Comparison of ENCODE assay signal across 8 cellular contexts in genomic region chr10:89332092-89332633, GRCh38. TPM values are rescaled to one million over a fixed set of nuclear protein-coding genes. Genes with fewer than 3 reads are reported as not detected.
DNase-seq lines count a peak whose midpoint lies in the region; ATAC-seq and TF ChIP-seq lines count a peak whose summit lies in the region.

No MANE protein-coding gene starts in this region.

- H3K4me3 ChIP-seq in OCI-LY3 (ENCODE audit: low read length) (peak overlapping the region; percentile 66), lower lobe of right lung (peak overlapping the region; percentile 55), testis (peak overlapping the region; percentile 0 to 41)

- H3K79me2 ChIP-seq in OCI-LY3 (ENCODE audit: low read length) = no peaks in the 10 kb centered on the region

- no peak for TF ChIP-seq POLR2A in testis (IDR thresholded peaks at IDR 0.05)

- H4K20me1 ChIP-seq in OCI-LY3 (ENCODE audit: insufficient read depth, low read length) = no peaks in the 10 kb centered on the region

- H3K27ac ChIP-seq in OCI-LY3 (ENCODE audit: low read length) = peak overlapping the region; percentile 89
- H3K27ac ChIP-seq in lower lobe of right lung = peak overlapping the region; percentile 85
- peak overlapping the region; percentile 32 to 42 for H3K27ac ChIP-seq in testis

- H3K9ac ChIP-seq in OCI-LY3 (ENCODE audit: low read length) = peak overlapping the region; percentile 48; the same call in 1 of the 2 replicates

- 40 to 56% methylated on average over 6 of the region's 6 CpGs for WGBS in testis, 2 donors

- ATAC-seq in HG02852 (IDR thresholded peaks at IDR 0.05; ENCODE audit: unreplicated experiment) (peak; percentile 44), lower lobe of right lung (peak; percentile 78 to 88)

- no peaks in the 10 kb centered on the region for H3K27me3 ChIP-seq in OCI-LY3 (ENCODE audit: low read depth, low read length)
- H3K27me3 ChIP-seq in lower lobe of right lung (ENCODE audit: low read depth) = no peaks in the 10 kb centered on the region
- no peaks in the 10 kb centered on the region for H3K27me3 ChIP-seq in testis

- no peak overlapping the region for H2AFZ ChIP-seq in OCI-LY3 (ENCODE audit: low read depth, low read length)

- intact Hi-C loops in lower lobe of right lung (cut with DNase I) = no loop called here
- intact Hi-C loops in testis (cut with DNase I; ENCODE audit: low total_unique reads) = no loop called here

- TF ChIP-seq CTCF in OCI-LY3 (IDR thresholded peaks at IDR 0.05; ENCODE audit: low read depth, low read length) = no peak
- TF ChIP-seq CTCF in lower lobe of right lung (IDR thresholded peaks at IDR 0.05) = no peak
- TF ChIP-seq CTCF in testis (IDR thresholded peaks at IDR 0.05) = no peak

- H3K4me1 ChIP-seq in OCI-LY3 (ENCODE audit: low read length) = peaks cover 57% of the 10 kb centered on the region
- peaks cover 84% of the 10 kb centered on the region for H3K4me1 ChIP-seq in lower lobe of right lung
- H3K4me1 ChIP-seq in testis = peaks cover 11% of the 10 kb centered on the region

- H3K4me2 ChIP-seq in OCI-LY3 (ENCODE audit: low read length) = peak overlapping the region; percentile 90

- DNase-seq in SIG-M5 treated with dmso at 0.1 percent for 504 hours (lab: John Stamatoyannopoulos, UW; ENCODE audit: unreplicated experiment) = peak; percentile 39
- no peak for DNase-seq in SIG-M5 (lab: John Stamatoyannopoulos, UW)
- DNase-seq in central memory CD4-positive, alpha-beta T cell = peak; percentile 65
- no peak for DNase-seq in lower lobe of right lung
- peak; percentile 28 for DNase-seq in testis
- DNase-seq in KG1 (lab: John Stamatoyannopoulos, UW) = no peak

- H3K36me3 ChIP-seq in OCI-LY3 (replicated peaks; ENCODE audit: low read depth, low read length) = no peaks in the 10 kb centered on the region
- H3K36me3 ChIP-seq in lower lobe of right lung = peaks cover 3% of the 10 kb centered on the region
- no peaks in the 10 kb centered on the region for H3K36me3 ChIP-seq in testis (ENCODE audit: low read depth, missing control alignments)

- no peaks in the 10 kb centered on the region for H3K9me3 ChIP-seq in OCI-LY3 (ENCODE audit: insufficient read depth, low read length)
- no peaks in the 10 kb centered on the region for H3K9me3 ChIP-seq in lower lobe of right lung
- H3K9me3 ChIP-seq in testis = no peaks in the 10 kb centered on the region

RNA-seq across cellular contexts. Expression of gene IFIT3, which starts 4.4 kb away (rescaled TPM):
- total RNA-seq in lower lobe of right lung (117 TPM), testis (1 to 10 TPM; 5.4 to 6.9 TPM)
- polyA plus RNA-seq in testis (ENCODE audit: insufficient read depth, low read depth, low replicate concordance) = 10.6 TPM

RNA-seq across cellular contexts. Expression of gene IFIT2, which starts 30.3 kb away (rescaled TPM):
- total RNA-seq in lower lobe of right lung (64.8 TPM), testis (1 to 10 TPM; 1.3 to 1.6 TPM)
- 4.3 TPM for polyA plus RNA-seq in testis (ENCODE audit: insufficient read depth, low read depth, low replicate concordance)

RNA-seq across cellular contexts. Expression of gene IFIT1B, which starts 45.7 kb away (rescaled TPM):
- total RNA-seq in lower lobe of right lung = not detected
- not detected for total RNA-seq in testis
- polyA plus RNA-seq in testis (ENCODE audit: insufficient read depth, low read depth, low replicate concordance) = not detected

Comparison
In these comparisons a context has a peak if more than half of its experiments do, and no peak if none do; other contexts are left out.
1. DNase-seq: peak in SIG-M5 treated with dmso at 0.1 percent for 504 hours (single experiment), central memory CD4-positive, alpha-beta T cell (single experiment) and testis (single experiment); none in SIG-M5 (single experiment), lower lobe of right lung (single experiment) and KG1 (single experiment).
2. H3K27ac ChIP-seq: peak in every context shown above with its lines; median percentile 89 in OCI-LY3; 85 in lower lobe of right lung; 37 in testis.
3. RNA of gene IFIT3, which starts 4.4 kb away (total RNA-seq): 117 TPM in lower lobe of right lung (single experiment); 5.4 to 6.9 TPM in testis; every median in the first group is over 10 times any median in the second.
4. RNA of gene IFIT2, which starts 30.3 kb away (total RNA-seq): 64.8 TPM in lower lobe of right lung (single experiment); 1.3 to 1.6 TPM in testis; every median in the first group is over 10 times any median in the second.
5. Peak in every context shown above with its lines, with median percentiles within 50 percentile points of each other: H3K4me3 ChIP-seq.